10 cellular contexts compared by ENCODE assay signal in the genomic region with DNA sequence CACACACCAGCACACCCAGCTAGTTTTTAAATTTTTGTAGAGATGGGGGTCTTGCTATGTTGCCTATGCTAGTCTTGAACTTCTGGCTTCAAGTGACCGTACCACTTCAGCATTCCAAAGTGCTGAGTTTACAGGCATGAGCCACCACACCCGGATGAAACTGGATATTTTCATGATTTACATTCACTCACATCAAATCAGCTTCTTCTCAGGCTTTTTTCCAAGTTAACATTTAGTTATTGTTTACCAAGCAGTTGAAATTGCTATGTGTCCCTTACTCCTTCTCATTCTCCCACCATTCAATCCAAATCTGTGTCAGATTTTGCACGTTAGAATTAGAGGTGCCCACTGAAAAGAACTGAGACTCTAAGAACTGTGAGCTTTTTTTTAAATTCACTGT. TPM values are rescaled to one million over a fixed set of nuclear protein-coding genes. Genes with fewer than 3 reads are reported as not detected.
DNase-seq lines count a peak whose midpoint lies in the region; ATAC-seq and TF ChIP-seq lines count a peak whose summit lies in the region.
"Had no signal": no experiment of that assay in that cellular context is flagged by ENCODE, and none has a peak within 500 bp of the region (broad histone marks: within the 10 kb centered on the region; RNA-seq: fewer than 3 reads in every experiment).

No MANE protein-coding gene starts in this region.

- peaks cover 27% of the 10 kb centered on the region for H3K4me1 ChIP-seq in SJSA1 (replicated peaks)
- H3K4me1 ChIP-seq in esophagus muscularis mucosa: peaks cover 16 to 21% (median 20%) of the 10 kb centered on the region in 4 donors

- DNase-seq in EL (peak; percentile 82), SJSA1 (ENCODE audit: low read depth in 1 of 2, low spot score in 2 of 2) (peak; percentile 70 to 82), esophagus muscularis mucosa (ENCODE audit: extremely low spot score) (no peak), renal cortical epithelial cell (ENCODE audit: low read depth) (peak; percentile 94), CD1c-positive myeloid dendritic cell (ENCODE audit: extremely low spot score) (no peak)
- DNase-seq in stimulated activated CD4-positive, alpha-beta T cell treated with anti-CD3 and anti-CD28 coated beads, Interleukin-12 subunit alpha, Interleukin-12 subunit beta, amount 100 ng/mL, for 4 hours: no peak
- DNase-seq: SHP77 treated with DMSO at 0.1 percent for 48 hours had no signal

- H3K36me3 ChIP-seq in SJSA1 (peaks cover 11% of the 10 kb centered on the region), esophagus muscularis mucosa (peaks cover 8 to 23% (median 15%) of the 10 kb centered on the region in 4 donors)

- H3K9me3 ChIP-seq in SJSA1 (replicated peaks): no peaks in the 10 kb centered on the region
- no peaks in the 10 kb centered on the region for H3K9me3 ChIP-seq in esophagus muscularis mucosa

- peak overlapping the region; percentile 99 for H3K27ac ChIP-seq in SJSA1
- H3K27ac ChIP-seq in esophagus muscularis mucosa (replicated peaks in 1 of 4): peak overlapping the region; percentile 63 to 76 (median 68)

- TF ChIP-seq POLR2A in esophagus muscularis mucosa (IDR thresholded peaks at IDR 0.05; ENCODE audit: low read depth): no peak

- no peak for TF ChIP-seq EP300 in esophagus muscularis mucosa (IDR thresholded peaks at IDR 0.05)

- 21% methylated on average over 3 of the region's 3 CpGs for WGBS in esophagus muscularis mucosa

- ATAC-seq in GM18907 (IDR thresholded peaks at IDR 0.05; ENCODE audit: unreplicated experiment) (no peak), GM18868 (IDR thresholded peaks at IDR 0.05; ENCODE audit: unreplicated experiment) (no peak)
- ATAC-seq: GM12878 had no signal

- no peak overlapping the region for H3K4me3 ChIP-seq in SJSA1
- H3K4me3 ChIP-seq in esophagus muscularis mucosa: no peak overlapping the region
- H3K4me3 ChIP-seq: GM12878 had no signal

- intact Hi-C loops in esophagus muscularis mucosa (cut with DNase I): no loop called here

- TF ChIP-seq CTCF in esophagus muscularis mucosa (IDR thresholded peaks at IDR 0.05): no peak

- H3K27me3 ChIP-seq in SJSA1 (replicated peaks) (no peaks in the 10 kb centered on the region), esophagus muscularis mucosa (no peaks in the 10 kb centered on the region)

RNA-seq across cellular contexts. Expression of gene RIT1, which starts 18.3 kb away (rescaled TPM):
- total RNA-seq in SJSA1 (2014; rRNA removed; shearing (Covaris generic)): 47.4 and 73.8 TPM in 2 replicates
- total RNA-seq in esophagus muscularis mucosa (10 to 100 TPM; 23.0 to 36.8 (median 32.3) TPM), renal cortical epithelial cell (38.4 and 88.2 TPM in 2 replicates)

RNA-seq across cellular contexts. Expression of gene SYT11, which starts 33.4 kb away (rescaled TPM):
- total RNA-seq in SJSA1 (2014; rRNA removed; shearing (Covaris generic)): 6.3 and 6.9 TPM in 2 replicates
- total RNA-seq in esophagus muscularis mucosa: 10 to 100 TPM in 3 of 4 donors, 1 to 10 TPM in 1; 8.3 to 25.2 (median 20.3) TPM
- 20.3 and 35.1 TPM in 2 replicates for total RNA-seq in renal cortical epithelial cell

RNA-seq across cellular contexts. Expression of gene GON4L, which starts 35.8 kb away (rescaled TPM):
- 14.6 and 22.7 TPM in 2 replicates for total RNA-seq in SJSA1 (2014; rRNA removed; shearing (Covaris generic))
- total RNA-seq in esophagus muscularis mucosa (10 to 100 TPM; 26.5 to 49.8 (median 28.3) TPM), renal cortical epithelial cell (17.4 and 46.1 TPM in 2 replicates)

RNA-seq across cellular contexts. Expression of gene KHDC4, which starts 41.4 kb away (rescaled TPM):
- total RNA-seq in SJSA1 (2014; rRNA removed; shearing (Covaris generic)): 31.5 and 63.9 TPM in 2 replicates
- total RNA-seq in esophagus muscularis mucosa (10 to 100 TPM; 25.8 to 41.5 (median 29.2) TPM), renal cortical epithelial cell (16.8 and 39.1 TPM in 2 replicates)

RNA-seq across cellular contexts. Expression of gene RXFP4, which starts 48.6 kb away (rescaled TPM):
- not detected in 2 replicates for total RNA-seq in SJSA1 (2014; rRNA removed; shearing (Covaris generic))
- total RNA-seq in esophagus muscularis mucosa: not detected
- total RNA-seq in renal cortical epithelial cell: not detected in 2 replicates

Comparison
In these comparisons a context has a peak if more than half of its experiments do, and no peak if none do; other contexts are left out.
1. DNase-seq: peak in EL (single experiment), SJSA1 (2 of 2) and renal cortical epithelial cell (single experiment); none in esophagus muscularis mucosa (single experiment), CD1c-positive myeloid dendritic cell (single experiment) and stimulated activated CD4-positive, alpha-beta T cell treated with anti-CD3 and anti-CD28 coated beads, Interleukin-12 subunit alpha, Interleukin-12 subunit beta, amount 100 ng/mL, for 4 hours (single experiment).